ENCODE assay signal across 15 cellular contexts in the genomic region with DNA sequence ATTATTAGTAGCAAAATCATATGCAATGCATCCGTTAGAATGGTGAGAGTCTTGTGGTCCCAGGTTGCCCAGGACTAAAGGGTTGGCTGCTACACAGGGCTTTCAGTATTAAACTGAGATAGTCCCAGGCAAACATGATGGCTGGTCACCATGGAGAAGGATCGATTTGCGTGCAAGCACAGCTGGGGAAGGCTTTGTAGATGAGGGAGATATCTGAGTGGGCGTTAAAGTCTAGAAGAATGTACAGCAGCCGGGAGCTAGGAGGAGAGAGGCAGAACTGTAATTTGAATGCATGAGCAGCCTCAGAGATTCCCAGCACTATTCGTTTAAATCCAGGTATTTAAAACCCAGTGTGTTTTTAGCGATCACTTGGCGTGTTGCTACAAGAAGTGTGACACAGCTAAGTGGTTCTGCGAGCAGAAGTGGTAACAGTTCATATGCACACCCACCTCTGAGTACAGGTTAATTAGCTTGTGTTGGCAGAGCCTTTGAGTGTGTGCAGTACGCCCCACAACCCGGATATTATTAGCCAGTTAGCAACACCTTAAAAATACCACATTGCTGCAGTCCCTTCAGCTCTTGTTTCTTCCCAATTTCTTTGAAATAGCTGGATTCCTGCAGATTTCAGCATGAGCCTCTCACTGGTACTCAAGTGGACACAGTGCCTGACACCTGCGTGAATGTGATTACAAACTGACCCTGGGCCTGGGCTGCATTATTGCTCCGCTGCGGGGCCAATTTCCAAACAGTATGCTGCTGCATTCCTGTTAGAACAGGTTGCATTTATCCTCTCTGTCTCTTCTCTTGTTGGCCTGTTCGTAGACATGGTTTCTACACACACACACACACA.
DNase-seq lines count a peak whose midpoint lies in the region; ATAC-seq, FAIRE-seq and TF ChIP-seq lines count a peak whose summit lies in the region.
"Had no signal": no experiment of that assay in that cellular context is flagged by ENCODE, and none has a peak within 500 bp of the region (broad histone marks: within the 10 kb centered on the region; RNA-seq: fewer than 3 reads in every experiment).

No MANE protein-coding gene starts in this region.

- H4K20me1 ChIP-seq in K562 (replicated peaks; ENCODE audit: control insufficient read depth, insufficient read depth, low read length), result peaks cover 8% of the 10 kb centered on the region; the same call in 1 of the 2 replicates

- H3K4me2 ChIP-seq in K562 (ENCODE audit: insufficient read depth, low read length), result no peak overlapping the region

- no peak for TF ChIP-seq CTCF in K562 (IDR thresholded peaks at IDR 0.05 in 2 of 3, conservative IDR thresholded peaks at IDR 0.05 in 1 of 3; ENCODE audit: insufficient read depth in 2 of 3, low read depth in 1 of 3, low read length in 3 of 3)
- no peak for TF ChIP-seq CTCF in thyroid gland (IDR thresholded peaks at IDR 0.05)

- H3K4me3 ChIP-seq in K562 (no peak overlapping the region), thyroid gland (replicated peaks in 1 of 3) (no peak overlapping the region)
- H3K4me3 ChIP-seq: ascending aorta, HAP-1, spleen had no signal

- no peak for TF ChIP-seq EP300 in K562 (IDR thresholded peaks at IDR 0.05; ENCODE audit: low read length)

- ATAC-seq in K562 (peak; percentile 24), HG03378 (IDR thresholded peaks at IDR 0.05; ENCODE audit: unreplicated experiment) (no peak), GM19452 (IDR thresholded peaks at IDR 0.05; ENCODE audit: unreplicated experiment) (no peak), HG02840 (IDR thresholded peaks at IDR 0.05; ENCODE audit: low FRiP score, unreplicated experiment) (no peak)
- ATAC-seq: activated CD8-positive, alpha-beta memory T cell treated with anti-CD3 and anti-CD28 coated beads, Interleukin-2, amount 10 ng/mL, durations not matched to agents 7 days and 5 days had no signal

- TF ChIP-seq POLR2A in K562 (conservative IDR thresholded peaks at IDR 0.05) (no peak), thyroid gland (IDR thresholded peaks at IDR 0.05) (no peak)

- no peak for FAIRE-seq in K562 (lab: Jason Lieb, UNC)

- H2AFZ ChIP-seq in K562 (ENCODE audit: low read depth, low read length), result no peak overlapping the region

- H3K9me3 ChIP-seq in K562 (replicated peaks; ENCODE audit: control insufficient read depth, insufficient read depth, low read depth, low read length) (no peaks in the 10 kb centered on the region), thyroid gland (no peaks in the 10 kb centered on the region)
- H3K9me3 ChIP-seq: ascending aorta, HAP-1, spleen had no signal

- intact Hi-C loops in K562 (cut with micrococcal nuclease) (no loop called here), thyroid gland (cut with DNase I) (no loop called here)

- in situ Hi-C loops in K562 (cut with MboI), result loop anchor here (10.0 kb wide), 1 partner anchor 446 kb away; no protein-coding TSS in a partner anchor

- no TSS peak for BruUV-seq in K562 (replicated peaks; lab: Mats Ljungman, UMichigan)

- TF ChIP-seq RAD21 in K562 (CRISPR knock-in tag; conservative IDR thresholded peaks at IDR 0.05 in 1 of 2, IDR thresholded peaks at IDR 0.05 in 1 of 2), result no peak

- 1% methylated on average over 15 of the region's 15 CpGs for WGBS in K562 (ENCODE audit: insufficient coverage, low coverage, missing lambda C conversion rate)
- 41 to 44% methylated on average over 15 of the region's 15 CpGs for WGBS in thyroid gland, 2 donors

- no peaks in the 10 kb centered on the region for H3K79me2 ChIP-seq in K562 (ENCODE audit: control insufficient read depth, insufficient read depth, low read length)

- H3K9me1 ChIP-seq in K562 (ENCODE audit: control insufficient read depth, insufficient read depth, low read length), result no peaks in the 10 kb centered on the region

- DNase-seq in NCI-H345 (lab: John Stamatoyannopoulos, UW), result peak; percentile 59
- DNase-seq in NCI-H345 treated with DMSO at 0.1 percent for 48 hours (lab: John Stamatoyannopoulos, UW; ENCODE audit: unreplicated experiment), result no peak
- no peak for DNase-seq in K562 (ENCODE audit: extremely low read depth in 1 of 4, low spot score in 3 of 4)
- peak; percentile 29 for DNase-seq in left kidney (ENCODE audit: low read depth, low spot score)
- DNase-seq in thyroid gland, result peak; percentile 25 to 34
- DNase-seq: activated CD4-positive, CD25-positive, alpha-beta regulatory T cell; activated CD8-positive, alpha-beta memory T cell treated with anti-CD3 and anti-CD28 coated beads, Interleukin-2, amount 10 ng/mL, durations not matched to agents 7 days and 5 days; activated gamma-delta T cell treated with Interleukin-2 at 50 U/mL for 16 hours; NCI-H1092 treated with DMSO at 0.1 percent for 48 hours; spleen had no signal

- no peak overlapping the region for H3K9ac ChIP-seq in K562 (ENCODE audit: insufficient read depth in 1 of 2, low read depth in 2 of 2, low read length in 2 of 2)

- H3K36me3 ChIP-seq in K562 (ENCODE audit: control insufficient read depth, insufficient read depth, low read length) (no peaks in the 10 kb centered on the region), thyroid gland (no peaks in the 10 kb centered on the region)
- H3K36me3 ChIP-seq: ascending aorta, HAP-1, spleen had no signal

- POLR2A ChIA-PET in K562 (lab: Yijun Ruan, JAX), result interaction anchor here (2.3 kb wide), 1 partner anchor 9 kb away, joined by 6 read pairs; no protein-coding TSS in a partner anchor

- no peaks in the 10 kb centered on the region for H3K4me1 ChIP-seq in K562 (replicated peaks in 1 of 2; ENCODE audit: control insufficient read depth in 2 of 2, insufficient read depth in 2 of 2, low read length in 2 of 2)
- H3K4me1 ChIP-seq in thyroid gland, result peaks cover 5% of the 10 kb centered on the region in 2 donors
- H3K4me1 ChIP-seq: ascending aorta, HAP-1, spleen had no signal

- CTCF ChIA-PET in K562 (lab: Yijun Ruan, JAX; ENCODE audit: low intra/inter-chr PET ratio), result no interaction called here

- peaks cover 42 to 44% of the 10 kb centered on the region in 2 experiments for H3K27me3 ChIP-seq in K562 (ENCODE audit: control insufficient read depth in 2 of 2, insufficient read depth in 2 of 2, low read length in 2 of 2)
- H3K27me3 ChIP-seq in thyroid gland, result no peaks in the 10 kb centered on the region
- H3K27me3 ChIP-seq: ascending aorta had no signal

- H3K27ac ChIP-seq in K562 (ENCODE audit: extremely low read depth, low read depth, low read length) (no peak overlapping the region), thyroid gland (no peak overlapping the region)
- H3K27ac ChIP-seq: ascending aorta, spleen had no signal

TF ChIP-seq in K562, 482 proteins besides CTCF, POLR2A, EP300 and RAD21:
- TF ChIP-seq CREB1 (IDR thresholded peaks at IDR 0.05), result no peak
- TF ChIP-seq CREB1 (CRISPR knock-in tag; IDR thresholded peaks at IDR 0.05), result no peak
- no peak for TF ChIP-seq PCBP2 (IDR thresholded peaks at IDR 0.05; ENCODE audit: low read depth, low read length, poor library complexity, severe bottlenecking)
- 0 out of 2 replicates have a peak, but pooled peaks have one; percentile 6 for TF ChIP-seq EGR1 (conservative IDR thresholded peaks at IDR 0.05)
- TF ChIP-seq RFX7 (CRISPR knock-in tag; IDR thresholded peaks at IDR 0.05), result no peak

Comparison
In these comparisons a context has a peak if more than half of its experiments do, and no peak if none do; other contexts are left out.
1. DNase-seq: peak in NCI-H345 (single experiment), left kidney (single experiment) and thyroid gland (2 of 2); none in NCI-H345 treated with DMSO at 0.1 percent for 48 hours (single experiment) and K562 (0 of 4).